Comparison of ENCODE assay signal across 8 cellular contexts in the genomic region with DNA sequence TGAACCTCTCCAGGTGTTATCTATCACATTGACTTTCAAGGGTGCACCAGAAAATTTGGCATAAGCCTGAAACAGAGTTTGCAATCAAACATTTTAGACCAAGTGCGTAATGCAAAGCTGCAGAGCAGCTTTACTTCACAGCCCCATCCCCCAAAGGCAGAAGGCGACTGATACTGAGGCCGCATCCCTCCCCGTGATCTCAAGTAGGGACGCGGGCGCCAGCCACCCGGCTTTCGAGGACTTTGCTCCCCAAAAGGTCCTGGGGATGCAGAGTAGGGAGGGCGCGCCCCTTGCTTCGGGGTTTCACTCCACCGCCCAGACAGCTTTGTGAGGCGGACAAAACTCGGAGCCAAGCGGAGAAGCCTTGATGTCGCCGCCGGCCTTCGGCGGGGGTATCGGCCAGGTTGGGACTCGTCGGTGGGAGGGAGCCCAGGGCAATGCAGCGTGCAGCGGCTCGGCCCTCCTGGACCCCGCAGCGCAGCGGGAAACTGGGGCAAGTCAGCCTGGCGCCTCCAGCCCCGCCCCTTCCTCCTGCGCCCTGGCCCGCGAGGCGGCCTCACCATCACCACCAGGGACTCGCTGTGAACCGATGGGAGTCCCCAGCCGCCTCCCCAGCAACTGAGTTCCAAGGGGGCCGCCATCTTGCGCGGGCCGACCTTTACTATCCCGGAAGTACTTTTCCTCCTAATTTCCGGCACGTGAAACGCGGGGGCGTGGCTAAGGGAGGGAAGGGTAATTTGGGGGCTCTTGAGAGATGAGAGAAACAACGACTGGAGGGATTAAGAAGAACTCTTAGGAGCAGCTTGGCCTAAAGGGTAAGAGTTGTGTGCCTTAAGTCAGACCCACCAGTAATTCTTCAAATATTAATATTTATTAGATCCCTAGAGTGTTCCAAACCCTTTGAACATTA. TPM values are rescaled to one million over a fixed set of nuclear protein-coding genes. Genes with fewer than 3 reads are reported as not detected.
DNase-seq lines count a peak whose midpoint lies in the region; ATAC-seq, FAIRE-seq and TF ChIP-seq lines count a peak whose summit lies in the region.

Gene MTX3, minus strand, starts transcription at position 665 of the 910 bp plus-strand sequence. Its CDS starts 24 bp downstream, at position 641.

- H3K4me2 ChIP-seq in astrocyte (ENCODE audit: low read length) = peak within 1 kb of the TSS; percentile 91

- peak within 1 kb of the TSS; percentile 95 for H2AFZ ChIP-seq in astrocyte (ENCODE audit: low read depth, low read length)

- no peaks in the 10 kb centered on the region for H4K20me1 ChIP-seq in astrocyte (ENCODE audit: insufficient read depth, low read length)

- H3K36me3 ChIP-seq in astrocyte (ENCODE audit: insufficient read depth, low read length) (peaks cover 11% of the 10 kb centered on the region), uterus (no peaks in the 10 kb centered on the region)

- peaks cover 10% of the 10 kb centered on the region for H3K4me1 ChIP-seq in astrocyte (ENCODE audit: insufficient read depth, low read length)
- H3K4me1 ChIP-seq in uterus = no peaks in the 10 kb centered on the region

- DNase-seq in GM12891 (ENCODE audit: insufficient read length, low spot score) = peak; percentile 54
- DNase-seq in NCI-H187 treated with DMSO at 0.1 percent for 48 hours (lab: John Stamatoyannopoulos, UW) = peak; percentile 26
- peak; percentile 84 for DNase-seq in T-helper 2 cell treated with Interferon-gamma antibody and Interleukin-4, amounts not matched to agents 5 μg/mL and 100 μg/mL, for 36 hours (ENCODE audit: low spot score)
- DNase-seq in astrocyte (ENCODE audit: low read depth) = peak; percentile 67
- peak; percentile 72 for DNase-seq in hepatic stellate cell (ENCODE audit: low spot score)
- DNase-seq in putamen (ENCODE audit: low spot score) = peak; percentile 89
- peak; percentile 81 to 85 for DNase-seq in uterus

- H3K36me3 Mint-ChIP-seq in T-helper 2 cell treated with Interferon-gamma antibody and Interleukin-4, amounts not matched to agents 5 μg/mL and 100 μg/mL, for 36 hours (ENCODE audit: low read depth) = peaks cover 36% of the 10 kb centered on the region
- H3K36me3 Mint-ChIP-seq in astrocyte (ENCODE audit: low read depth, unreplicated experiment) = no peaks in the 10 kb centered on the region

- peak; percentile 68 for TF ChIP-seq POLR2A in GM12891 (IDR thresholded peaks at IDR 0.05; ENCODE audit: low read depth, low read length)
- TF ChIP-seq POLR2A in uterus (IDR thresholded peaks at IDR 0.05) = peak in 1 of 2 donors; percentile 36

- H3K4me1 Mint-ChIP-seq in T-helper 2 cell treated with Interferon-gamma antibody and Interleukin-4, amounts not matched to agents 5 μg/mL and 100 μg/mL, for 36 hours (ENCODE audit: low read depth) = peaks cover 39% of the 10 kb centered on the region
- peaks cover 22% of the 10 kb centered on the region for H3K4me1 Mint-ChIP-seq in astrocyte (ENCODE audit: low read depth, unreplicated experiment)

- H3K27me3 ChIP-seq in astrocyte (ENCODE audit: insufficient read depth, low read length) (no peaks in the 10 kb centered on the region), uterus (no peaks in the 10 kb centered on the region)

- H3K27me3 Mint-ChIP-seq in T-helper 2 cell treated with Interferon-gamma antibody and Interleukin-4, amounts not matched to agents 5 μg/mL and 100 μg/mL, for 36 hours (ENCODE audit: low read depth) = no peaks in the 10 kb centered on the region
- no peaks in the 10 kb centered on the region for H3K27me3 Mint-ChIP-seq in astrocyte (ENCODE audit: low read depth, unreplicated experiment)

- H3K79me2 ChIP-seq in astrocyte (ENCODE audit: insufficient read depth, low read length) = peaks cover 11% of the 10 kb centered on the region

- H3K27ac Mint-ChIP-seq in T-helper 2 cell treated with Interferon-gamma antibody and Interleukin-4, amounts not matched to agents 5 μg/mL and 100 μg/mL, for 36 hours = peak within 1 kb of the TSS; percentile 98
- H3K27ac Mint-ChIP-seq in astrocyte (ENCODE audit: unreplicated experiment) = peak within 1 kb of the TSS; percentile 83

- intact Hi-C loops in uterus (cut with DNase I; ENCODE audit: low total_unique reads) = no loop called here

- H3K4me3 ChIP-seq in astrocyte (ENCODE audit: insufficient read depth, low read depth, low read length) = peak within 1 kb of the TSS; percentile 81
- H3K4me3 ChIP-seq in uterus = peak within 1 kb of the TSS; percentile 84 to 96

- FAIRE-seq in GM12891 (lab: Jason Lieb, UNC) (peak; percentile 92), astrocyte (lab: Jason Lieb, UNC) (no peak)

- H3K4me3 Mint-ChIP-seq in T-helper 2 cell treated with Interferon-gamma antibody and Interleukin-4, amounts not matched to agents 5 μg/mL and 100 μg/mL, for 36 hours = peak within 1 kb of the TSS; percentile 94
- H3K4me3 Mint-ChIP-seq in astrocyte (ENCODE audit: unreplicated experiment) = peak within 1 kb of the TSS; percentile 97

- peak; percentile 85 for ATAC-seq in HG02840 (IDR thresholded peaks at IDR 0.05; ENCODE audit: low FRiP score, unreplicated experiment)

- peak within 1 kb of the TSS; percentile 70 for H3K27ac ChIP-seq in astrocyte (ENCODE audit: low read depth, low read length)
- peak within 1 kb of the TSS; percentile 77 to 78 for H3K27ac ChIP-seq in uterus

- peaks cover 5% of the 10 kb centered on the region for H3K9me3 Mint-ChIP-seq in T-helper 2 cell treated with Interferon-gamma antibody and Interleukin-4, amounts not matched to agents 5 μg/mL and 100 μg/mL, for 36 hours
- H3K9me3 Mint-ChIP-seq in astrocyte (ENCODE audit: unreplicated experiment) = no peaks in the 10 kb centered on the region

- H3K9me3 ChIP-seq in astrocyte (ENCODE audit: insufficient read depth, low read depth, low read length) (no peaks in the 10 kb centered on the region), uterus (no peaks in the 10 kb centered on the region)

- no peak for TF ChIP-seq CTCF in astrocyte (IDR thresholded peaks at IDR 0.05; ENCODE audit: insufficient read depth, low read depth, low read length)
- no peak for TF ChIP-seq CTCF in uterus (IDR thresholded peaks at IDR 0.05)

- H3K9ac ChIP-seq in astrocyte (ENCODE audit: low read length) = peak within 1 kb of the TSS; percentile 88

TF ChIP-seq in GM12891, 5 proteins besides CTCF, POLR2A, EP300 and RAD21:
- TF ChIP-seq SPI1 (IDR thresholded peaks at IDR 0.05; ENCODE audit: low read depth, low read length) (0 out of 2 replicates have a peak, but pooled peaks have one; percentile 7), TAF1 (IDR thresholded peaks at IDR 0.05; ENCODE audit: low read depth, low read length) (peak; percentile 73), POLR2AphosphoS5 (IDR thresholded peaks at IDR 0.05; ENCODE audit: low read depth, low read length) (peak; percentile 44; the same call in 1 of the 2 replicates), POU2F2 (IDR thresholded peaks at IDR 0.05; ENCODE audit: low read depth, low read length) (peak; percentile 44; the same call in 1 of the 2 replicates), PAX5 (IDR thresholded peaks at IDR 0.05; ENCODE audit: insufficient read depth, low read length, severe bottlenecking) (no peak)

RNA-seq across cellular contexts. Expression of gene MTX3, which starts in this region (rescaled TPM):
- 2.3 TPM for polyA plus RNA-seq in GM12891 (2012; ENCODE audit: low read depth, missing spikeins)
- total RNA-seq in astrocyte (13.8 and 14.0 TPM in 2 replicates), uterus (10 to 100 TPM in 3 of 4 donors, 1 to 10 TPM in 1; 6.4 to 52.3 (median 15.8) TPM)

Comparison
In these comparisons a context has a peak if more than half of its experiments do, and no peak if none do; other contexts are left out.
1. Peak in every context shown above with its lines: DNase-seq, ATAC-seq, H3K4me3 ChIP-seq and H3K27ac ChIP-seq.
2. DNase-seq: peak in every context shown above with its lines; median percentile 89 in putamen; 84 in T-helper 2 cell treated with Interferon-gamma antibody and Interleukin-4, amounts not matched to agents 5 μg/mL and 100 μg/mL, for 36 hours; 83 in uterus; 72 in hepatic stellate cell; 67 in astrocyte; 54 in GM12891; 26 in NCI-H187 treated with DMSO at 0.1 percent for 48 hours.